ENCODE assay signal across 1 cellular context in the genomic region with DNA sequence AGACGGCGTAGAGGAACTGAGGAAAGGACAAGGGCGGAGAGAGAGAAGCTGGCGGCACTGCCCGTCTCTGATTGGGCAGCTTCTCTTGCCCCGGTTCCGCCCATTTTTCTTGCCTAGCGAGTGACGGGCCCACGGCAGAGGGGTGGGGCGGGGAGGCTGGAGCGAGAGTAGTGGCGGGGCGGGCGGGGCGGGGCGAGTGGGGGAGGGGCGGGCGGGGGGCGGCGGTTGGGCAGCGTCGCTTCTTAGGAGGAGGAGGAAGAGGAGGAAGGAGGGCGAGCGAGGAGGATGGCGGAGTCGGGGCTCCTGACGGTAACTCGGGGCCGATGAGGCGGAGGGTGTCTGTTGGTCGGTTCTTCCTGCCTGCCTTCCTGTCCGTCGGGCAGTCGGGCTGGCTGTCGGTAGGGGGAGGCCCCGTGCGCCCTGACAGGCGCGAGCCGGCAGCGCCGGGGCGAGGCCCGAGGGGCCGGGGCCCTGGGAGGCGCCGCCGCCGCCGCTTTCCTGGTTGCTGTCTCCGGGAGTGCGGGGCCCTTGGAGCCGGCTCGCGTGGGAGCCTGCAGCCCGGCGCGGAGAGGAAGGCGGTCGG.
TF ChIP-seq lines count a peak whose summit lies in the region.

A gene (plus strand): TSS at position 256 of the 583 bp plus-strand sequence. CDS start 44,755 bp downstream, outside the sequence.

TF ChIP-seq in HepG2, 621 proteins besides CTCF, POLR2A, EP300 and RAD21 (continued from another document and continues in another):
- TF ChIP-seq, protein P1, sequence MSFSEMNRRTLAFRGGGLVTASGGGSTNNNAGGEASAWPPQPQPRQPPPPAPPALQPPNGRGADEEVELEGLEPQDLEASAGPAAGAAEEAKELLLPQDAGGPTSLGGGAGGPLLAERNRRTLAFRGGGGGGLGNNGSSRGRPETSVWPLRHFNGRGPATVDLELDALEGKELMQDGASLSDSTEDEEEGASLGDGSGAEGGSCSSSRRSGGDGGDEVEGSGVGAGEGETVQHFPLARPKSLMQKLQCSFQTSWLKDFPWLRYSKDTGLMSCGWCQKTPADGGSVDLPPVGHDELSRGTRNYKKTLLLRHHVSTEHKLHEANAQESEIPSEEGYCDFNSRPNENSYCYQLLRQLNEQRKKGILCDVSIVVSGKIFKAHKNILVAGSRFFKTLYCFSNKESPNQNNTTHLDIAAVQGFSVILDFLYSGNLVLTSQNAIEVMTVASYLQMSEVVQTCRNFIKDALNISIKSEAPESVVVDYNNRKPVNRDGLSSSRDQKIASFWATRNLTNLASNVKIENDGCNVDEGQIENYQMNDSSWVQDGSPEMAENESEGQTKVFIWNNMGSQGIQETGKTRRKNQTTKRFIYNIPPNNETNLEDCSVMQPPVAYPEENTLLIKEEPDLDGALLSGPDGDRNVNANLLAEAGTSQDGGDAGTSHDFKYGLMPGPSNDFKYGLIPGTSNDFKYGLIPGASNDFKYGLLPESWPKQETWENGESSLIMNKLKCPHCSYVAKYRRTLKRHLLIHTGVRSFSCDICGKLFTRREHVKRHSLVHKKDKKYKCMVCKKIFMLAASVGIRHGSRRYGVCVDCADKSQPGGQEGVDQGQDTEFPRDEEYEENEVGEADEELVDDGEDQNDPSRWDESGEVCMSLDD (CRISPR knock-in tag; IDR thresholded peaks at IDR 0.05; ENCODE audit: borderline replicate concordance) = no peak
- TF ChIP-seq NFE2L2 (IDR thresholded peaks at IDR 0.05; ENCODE audit: low read length) (no peak), ATF7-NPFF (CRISPR knock-in tag; IDR thresholded peaks at IDR 0.05; ENCODE audit: low read depth) (peak; percentile 57; the same call in 1 of the 2 replicates), MTA3 (CRISPR knock-in tag; IDR thresholded peaks at IDR 0.05) (no peak), PCBP1 (IDR thresholded peaks at IDR 0.05; ENCODE audit: borderline replicate concordance, low read depth, low read length) (0 out of 2 replicates have a peak, but pooled peaks have one; percentile 38), POLR2G (IDR thresholded peaks at IDR 0.05; ENCODE audit: low read depth, low read length) (no peak; the same call in 1 of the 2 replicates), NKX3-1 (CRISPR knock-in tag; IDR thresholded peaks at IDR 0.05) (no peak), ZNF557 (CRISPR knock-in tag; IDR thresholded peaks at IDR 0.05) (no peak), ZSCAN29 (CRISPR knock-in tag; conservative IDR thresholded peaks at IDR 0.05) (no peak), ZNF589 (CRISPR knock-in tag; conservative IDR thresholded peaks at IDR 0.05) (no peak), ZNF354B (CRISPR knock-in tag; IDR thresholded peaks at IDR 0.05) (no peak), SIX4 (CRISPR knock-in tag; IDR thresholded peaks at IDR 0.05) (no peak), SOX13 (IDR thresholded peaks at IDR 0.05) (no peak), SOX13 (CRISPR knock-in tag; conservative IDR thresholded peaks at IDR 0.05 in 1 of 2, IDR thresholded peaks at IDR 0.05 in 1 of 2) (no peak), RFXAP (CRISPR knock-in tag; IDR thresholded peaks at IDR 0.05; ENCODE audit: borderline replicate concordance) (no peak; the same call in 1 of the 2 replicates), ZFY (CRISPR knock-in tag; IDR thresholded peaks at IDR 0.05) (peak; percentile 67; the same call in 1 of the 2 replicates), NCOA2 (CRISPR knock-in tag; IDR thresholded peaks at IDR 0.05) (0 out of 2 replicates have a peak, but pooled peaks have one; percentile 6), RELA (CRISPR knock-in tag; IDR thresholded peaks at IDR 0.05) (no peak), SP2 (CRISPR knock-in tag; IDR thresholded peaks at IDR 0.05) (peak; percentile 73; the same call in 1 of the 2 replicates), ZNF260 (CRISPR knock-in tag; IDR thresholded peaks at IDR 0.05; ENCODE audit: borderline replicate concordance, low read depth) (no peak), MEIS1 (CRISPR knock-in tag; IDR thresholded peaks at IDR 0.05; ENCODE audit: borderline replicate concordance) (0 out of 2 replicates have a peak, but pooled peaks have one; percentile 12), FOSL2 (CRISPR knock-in tag; IDR thresholded peaks at IDR 0.05) (no peak), ZFP36L1 (CRISPR knock-in tag; IDR thresholded peaks at IDR 0.05) (no peak), ZNF83 (CRISPR knock-in tag; IDR thresholded peaks at IDR 0.05; ENCODE audit: borderline replicate concordance) (no peak), ZNF101 (CRISPR knock-in tag; IDR thresholded peaks at IDR 0.05; ENCODE audit: borderline replicate concordance, low read depth) (no peak), ZNF746 (CRISPR knock-in tag; IDR thresholded peaks at IDR 0.05) (no peak), SMYD3 (CRISPR knock-in tag; IDR thresholded peaks at IDR 0.05) (no peak), RFX1 (IDR thresholded peaks at IDR 0.05) (no peak), SRSF4 (IDR thresholded peaks at IDR 0.05; ENCODE audit: low read depth, low read length, poor library complexity, severe bottlenecking) (no peak)
- TF ChIP-seq, protein P2, sequence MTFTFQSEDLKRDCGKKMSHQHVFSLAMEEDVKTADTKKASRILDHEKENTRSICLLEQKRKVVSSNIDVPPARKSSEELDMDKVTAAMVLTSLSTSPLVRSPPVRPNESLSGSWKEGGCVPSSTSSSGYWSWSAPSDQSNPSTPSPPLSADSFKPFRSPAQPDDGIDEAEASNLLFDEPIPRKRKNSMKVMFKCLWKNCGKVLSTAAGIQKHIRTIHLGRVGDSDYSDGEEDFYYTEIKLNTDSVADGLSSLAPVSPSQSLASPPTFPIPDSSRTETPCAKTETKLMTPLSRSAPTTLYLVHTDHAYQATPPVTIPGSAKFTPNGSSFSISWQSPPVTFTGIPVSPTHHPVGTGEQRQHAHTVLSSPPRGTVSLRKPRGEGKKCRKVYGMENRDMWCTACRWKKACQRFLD (CRISPR knock-in tag; IDR thresholded peaks at IDR 0.05; ENCODE audit: borderline replicate concordance) = no peak
- TF ChIP-seq, protein P3, sequence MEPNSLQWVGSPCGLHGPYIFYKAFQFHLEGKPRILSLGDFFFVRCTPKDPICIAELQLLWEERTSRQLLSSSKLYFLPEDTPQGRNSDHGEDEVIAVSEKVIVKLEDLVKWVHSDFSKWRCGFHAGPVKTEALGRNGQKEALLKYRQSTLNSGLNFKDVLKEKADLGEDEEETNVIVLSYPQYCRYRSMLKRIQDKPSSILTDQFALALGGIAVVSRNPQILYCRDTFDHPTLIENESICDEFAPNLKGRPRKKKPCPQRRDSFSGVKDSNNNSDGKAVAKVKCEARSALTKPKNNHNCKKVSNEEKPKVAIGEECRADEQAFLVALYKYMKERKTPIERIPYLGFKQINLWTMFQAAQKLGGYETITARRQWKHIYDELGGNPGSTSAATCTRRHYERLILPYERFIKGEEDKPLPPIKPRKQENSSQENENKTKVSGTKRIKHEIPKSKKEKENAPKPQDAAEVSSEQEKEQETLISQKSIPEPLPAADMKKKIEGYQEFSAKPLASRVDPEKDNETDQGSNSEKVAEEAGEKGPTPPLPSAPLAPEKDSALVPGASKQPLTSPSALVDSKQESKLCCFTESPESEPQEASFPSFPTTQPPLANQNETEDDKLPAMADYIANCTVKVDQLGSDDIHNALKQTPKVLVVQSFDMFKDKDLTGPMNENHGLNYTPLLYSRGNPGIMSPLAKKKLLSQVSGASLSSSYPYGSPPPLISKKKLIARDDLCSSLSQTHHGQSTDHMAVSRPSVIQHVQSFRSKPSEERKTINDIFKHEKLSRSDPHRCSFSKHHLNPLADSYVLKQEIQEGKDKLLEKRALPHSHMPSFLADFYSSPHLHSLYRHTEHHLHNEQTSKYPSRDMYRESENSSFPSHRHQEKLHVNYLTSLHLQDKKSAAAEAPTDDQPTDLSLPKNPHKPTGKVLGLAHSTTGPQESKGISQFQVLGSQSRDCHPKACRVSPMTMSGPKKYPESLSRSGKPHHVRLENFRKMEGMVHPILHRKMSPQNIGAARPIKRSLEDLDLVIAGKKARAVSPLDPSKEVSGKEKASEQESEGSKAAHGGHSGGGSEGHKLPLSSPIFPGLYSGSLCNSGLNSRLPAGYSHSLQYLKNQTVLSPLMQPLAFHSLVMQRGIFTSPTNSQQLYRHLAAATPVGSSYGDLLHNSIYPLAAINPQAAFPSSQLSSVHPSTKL (CRISPR knock-in tag; IDR thresholded peaks at IDR 0.05) = no peak
- TF ChIP-seq, protein P4, sequence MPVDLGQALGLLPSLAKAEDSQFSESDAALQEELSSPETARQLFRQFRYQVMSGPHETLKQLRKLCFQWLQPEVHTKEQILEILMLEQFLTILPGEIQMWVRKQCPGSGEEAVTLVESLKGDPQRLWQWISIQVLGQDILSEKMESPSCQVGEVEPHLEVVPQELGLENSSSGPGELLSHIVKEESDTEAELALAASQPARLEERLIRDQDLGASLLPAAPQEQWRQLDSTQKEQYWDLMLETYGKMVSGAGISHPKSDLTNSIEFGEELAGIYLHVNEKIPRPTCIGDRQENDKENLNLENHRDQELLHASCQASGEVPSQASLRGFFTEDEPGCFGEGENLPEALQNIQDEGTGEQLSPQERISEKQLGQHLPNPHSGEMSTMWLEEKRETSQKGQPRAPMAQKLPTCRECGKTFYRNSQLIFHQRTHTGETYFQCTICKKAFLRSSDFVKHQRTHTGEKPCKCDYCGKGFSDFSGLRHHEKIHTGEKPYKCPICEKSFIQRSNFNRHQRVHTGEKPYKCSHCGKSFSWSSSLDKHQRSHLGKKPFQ (CRISPR knock-in tag; IDR thresholded peaks at IDR 0.05; ENCODE audit: insufficient replicate concordance) = no peak
- TF ChIP-seq, protein P5, sequence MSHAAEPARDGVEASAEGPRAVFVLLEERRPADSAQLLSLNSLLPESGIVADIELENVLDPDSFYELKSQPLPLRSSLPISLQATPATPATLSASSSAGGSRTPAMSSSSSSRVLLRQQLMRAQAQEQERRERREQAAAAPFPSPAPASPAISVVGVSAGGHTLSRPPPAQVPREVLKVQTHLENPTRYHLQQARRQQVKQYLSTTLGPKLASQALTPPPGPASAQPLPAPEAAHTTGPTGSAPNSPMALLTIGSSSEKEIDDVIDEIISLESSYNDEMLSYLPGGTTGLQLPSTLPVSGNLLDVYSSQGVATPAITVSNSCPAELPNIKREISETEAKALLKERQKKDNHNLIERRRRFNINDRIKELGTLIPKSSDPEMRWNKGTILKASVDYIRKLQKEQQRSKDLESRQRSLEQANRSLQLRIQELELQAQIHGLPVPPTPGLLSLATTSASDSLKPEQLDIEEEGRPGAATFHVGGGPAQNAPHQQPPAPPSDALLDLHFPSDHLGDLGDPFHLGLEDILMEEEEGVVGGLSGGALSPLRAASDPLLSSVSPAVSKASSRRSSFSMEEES (CRISPR knock-in tag; IDR thresholded peaks at IDR 0.05) = no peak
- TF ChIP-seq, protein P6, sequence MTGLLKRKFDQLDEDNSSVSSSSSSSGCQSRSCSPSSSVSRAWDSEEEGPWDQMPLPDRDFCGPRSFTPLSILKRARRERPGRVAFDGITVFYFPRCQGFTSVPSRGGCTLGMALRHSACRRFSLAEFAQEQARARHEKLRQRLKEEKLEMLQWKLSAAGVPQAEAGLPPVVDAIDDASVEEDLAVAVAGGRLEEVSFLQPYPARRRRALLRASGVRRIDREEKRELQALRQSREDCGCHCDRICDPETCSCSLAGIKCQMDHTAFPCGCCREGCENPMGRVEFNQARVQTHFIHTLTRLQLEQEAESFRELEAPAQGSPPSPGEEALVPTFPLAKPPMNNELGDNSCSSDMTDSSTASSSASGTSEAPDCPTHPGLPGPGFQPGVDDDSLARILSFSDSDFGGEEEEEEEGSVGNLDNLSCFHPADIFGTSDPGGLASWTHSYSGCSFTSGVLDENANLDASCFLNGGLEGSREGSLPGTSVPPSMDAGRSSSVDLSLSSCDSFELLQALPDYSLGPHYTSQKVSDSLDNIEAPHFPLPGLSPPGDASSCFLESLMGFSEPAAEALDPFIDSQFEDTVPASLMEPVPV (CRISPR knock-in tag; IDR thresholded peaks at IDR 0.05) = 0 out of 2 replicates have a peak, but pooled peaks have one; percentile 3
- TF ChIP-seq, protein P7, sequence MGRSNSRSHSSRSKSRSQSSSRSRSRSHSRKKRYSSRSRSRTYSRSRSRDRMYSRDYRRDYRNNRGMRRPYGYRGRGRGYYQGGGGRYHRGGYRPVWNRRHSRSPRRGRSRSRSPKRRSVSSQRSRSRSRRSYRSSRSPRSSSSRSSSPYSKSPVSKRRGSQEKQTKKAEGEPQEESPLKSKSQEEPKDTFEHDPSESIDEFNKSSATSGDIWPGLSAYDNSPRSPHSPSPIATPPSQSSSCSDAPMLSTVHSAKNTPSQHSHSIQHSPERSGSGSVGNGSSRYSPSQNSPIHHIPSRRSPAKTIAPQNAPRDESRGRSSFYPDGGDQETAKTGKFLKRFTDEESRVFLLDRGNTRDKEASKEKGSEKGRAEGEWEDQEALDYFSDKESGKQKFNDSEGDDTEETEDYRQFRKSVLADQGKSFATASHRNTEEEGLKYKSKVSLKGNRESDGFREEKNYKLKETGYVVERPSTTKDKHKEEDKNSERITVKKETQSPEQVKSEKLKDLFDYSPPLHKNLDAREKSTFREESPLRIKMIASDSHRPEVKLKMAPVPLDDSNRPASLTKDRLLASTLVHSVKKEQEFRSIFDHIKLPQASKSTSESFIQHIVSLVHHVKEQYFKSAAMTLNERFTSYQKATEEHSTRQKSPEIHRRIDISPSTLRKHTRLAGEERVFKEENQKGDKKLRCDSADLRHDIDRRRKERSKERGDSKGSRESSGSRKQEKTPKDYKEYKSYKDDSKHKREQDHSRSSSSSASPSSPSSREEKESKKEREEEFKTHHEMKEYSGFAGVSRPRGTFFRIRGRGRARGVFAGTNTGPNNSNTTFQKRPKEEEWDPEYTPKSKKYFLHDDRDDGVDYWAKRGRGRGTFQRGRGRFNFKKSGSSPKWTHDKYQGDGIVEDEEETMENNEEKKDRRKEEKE (IDR thresholded peaks at IDR 0.05) = no peak
- TF ChIP-seq, protein P8, sequence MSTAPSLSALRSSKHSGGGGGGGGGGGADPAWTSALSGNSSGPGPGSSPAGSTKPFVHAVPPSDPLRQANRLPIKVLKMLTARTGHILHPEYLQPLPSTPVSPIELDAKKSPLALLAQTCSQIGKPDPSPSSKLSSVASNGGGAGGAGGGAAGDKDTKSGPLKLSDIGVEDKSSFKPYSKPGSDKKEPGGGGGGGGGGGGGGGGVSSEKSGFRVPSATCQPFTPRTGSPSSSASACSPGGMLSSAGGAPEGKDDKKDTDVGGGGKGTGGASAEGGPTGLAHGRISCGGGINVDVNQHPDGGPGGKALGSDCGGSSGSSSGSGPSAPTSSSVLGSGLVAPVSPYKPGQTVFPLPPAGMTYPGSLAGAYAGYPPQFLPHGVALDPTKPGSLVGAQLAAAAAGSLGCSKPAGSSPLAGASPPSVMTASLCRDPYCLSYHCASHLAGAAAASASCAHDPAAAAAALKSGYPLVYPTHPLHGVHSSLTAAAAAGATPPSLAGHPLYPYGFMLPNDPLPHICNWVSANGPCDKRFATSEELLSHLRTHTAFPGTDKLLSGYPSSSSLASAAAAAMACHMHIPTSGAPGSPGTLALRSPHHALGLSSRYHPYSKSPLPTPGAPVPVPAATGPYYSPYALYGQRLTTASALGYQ (CRISPR knock-in tag; IDR thresholded peaks at IDR 0.05) = 0 out of 2 replicates have a peak, but pooled peaks have one; percentile 2
- TF ChIP-seq, protein P9, sequence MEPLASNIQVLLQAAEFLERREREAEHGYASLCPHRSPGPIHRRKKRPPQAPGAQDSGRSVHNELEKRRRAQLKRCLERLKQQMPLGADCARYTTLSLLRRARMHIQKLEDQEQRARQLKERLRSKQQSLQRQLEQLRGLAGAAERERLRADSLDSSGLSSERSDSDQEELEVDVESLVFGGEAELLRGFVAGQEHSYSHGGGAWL (CRISPR knock-in tag; IDR thresholded peaks at IDR 0.05) = no peak
